23 cellular contexts compared by ENCODE assay signal in genomic region chr9:135544981-135545635, GRCh38. TPM values are rescaled to one million over a fixed set of nuclear protein-coding genes. Genes with fewer than 3 reads are reported as not detected.
"Had no signal": no experiment of that assay in that cellular context is flagged by ENCODE, and none has a peak within 500 bp of the region (broad histone marks: within the 10 kb centered on the region; RNA-seq: fewer than 3 reads in every experiment).

No MANE protein-coding gene starts in this region.

- DNase-seq: activated B cell treated with CpG ODN at 0.5 μM for 24 hours; activated CD4-positive, alpha-beta T cell treated with anti-CD3 and anti-CD28 coated beads for 48 hours; activated CD8-positive, alpha-beta memory T cell treated with anti-CD3 and anti-CD28 coated beads, Interleukin-2, amount 50 U/mL, for 4 hours; activated CD8-positive, alpha-beta T cell treated with anti-CD3 and anti-CD28 coated beads, Interleukin-2, amount 10 ng/mL, durations not matched to agents 7 days and 5 days; activated gamma-delta T cell; activated naive CD8-positive, alpha-beta T cell treated with anti-CD3 and anti-CD28 coated beads for 36 hours; activated T-cell treated with anti-CD3 and anti-CD28 coated beads, Interleukin-2, amount 50 U/mL, for 72 hours; amygdala; cerebellar nuclear complex; dermis blood vessel endothelial cell; foreskin melanocyte; heart left ventricle; left cardiac atrium; pancreas; stimulated activated CD4-positive, alpha-beta T cell treated with anti-CD3 and anti-CD28 coated beads, Interleukin-2, amount 100 ng/mL, for 48 hours; stimulated activated naive B cell treated with anti-CD40 and anti-IgM and Interleukin-4, amounts not matched to agents 10 μg/mL and 1 μg/mL and 100 μg/mL, for 72 hours; SW 1271; transverse colon had no signal

- H3K9me3 ChIP-seq: heart left ventricle, pancreas, transverse colon had no signal

- H3K27ac ChIP-seq: epithelial cell of prostate, heart left ventricle, pancreas, transverse colon had no signal

- ATAC-seq: activated CD8-positive, alpha-beta T cell treated with anti-CD3 and anti-CD28 coated beads, Interleukin-2, amount 10 ng/mL, durations not matched to agents 7 days and 5 days; activated T-cell treated with anti-CD3 and anti-CD28 coated beads, Interleukin-2, amount 50 U/mL, for 72 hours; heart left ventricle; left cardiac atrium; pancreas; stimulated activated naive B cell treated with anti-CD40 and anti-IgM and Interleukin-4, amounts not matched to agents 10 μg/mL and 1 μg/mL and 100 μg/mL, for 72 hours had no signal

- H3K36me3 ChIP-seq: heart left ventricle, pancreas, transverse colon had no signal

- H3K27me3 ChIP-seq: pancreas had no signal

- H3K4me3 ChIP-seq: heart left ventricle, lung, pancreas, transverse colon had no signal

- H3K4me1 ChIP-seq: heart left ventricle, pancreas, transverse colon had no signal

RNA-seq across cellular contexts. Expression of gene OBP2A, which starts 0.8 kb away (rescaled TPM):
- total RNA-seq: activated B cell treated with CpG ODN at 0.5 μM for 24 hours; activated CD8-positive, alpha-beta T cell treated with anti-CD3 and anti-CD28 coated beads, Interleukin-2, amount 10 ng/mL, durations not matched to agents 7 days and 5 days; activated naive CD8-positive, alpha-beta T cell treated with anti-CD3 and anti-CD28 coated beads for 36 hours; activated T-cell treated with anti-CD3 and anti-CD28 coated beads, Interleukin-2, amount 50 U/mL, for 72 hours; dermis blood vessel endothelial cell; fibroblast of lung; heart left ventricle; left cardiac atrium; lung; pancreas; subcutaneous adipose tissue; T-helper 2 cell treated with Interferon-gamma antibody and Interleukin-4, amounts not matched to agents 100 ng/mL and 5 ng/mL, for 36 hours; transverse colon had no signal
- polyA plus RNA-seq: fibroblast of lung, heart left ventricle, pancreas had no signal

RNA-seq across cellular contexts. Expression of gene PAEP, which starts 16.4 kb away (rescaled TPM):
- total RNA-seq: activated B cell treated with CpG ODN at 0.5 μM for 24 hours; activated CD8-positive, alpha-beta T cell treated with anti-CD3 and anti-CD28 coated beads, Interleukin-2, amount 10 ng/mL, durations not matched to agents 7 days and 5 days; activated naive CD8-positive, alpha-beta T cell treated with anti-CD3 and anti-CD28 coated beads for 36 hours; activated T-cell treated with anti-CD3 and anti-CD28 coated beads, Interleukin-2, amount 50 U/mL, for 72 hours; dermis blood vessel endothelial cell; fibroblast of lung; heart left ventricle; left cardiac atrium; pancreas; subcutaneous adipose tissue; T-helper 2 cell treated with Interferon-gamma antibody and Interleukin-4, amounts not matched to agents 100 ng/mL and 5 ng/mL, for 36 hours; transverse colon had no signal
- polyA plus RNA-seq: fibroblast of lung, heart left ventricle, pancreas had no signal

RNA-seq across cellular contexts. Expression of gene LCN1, which starts 23.9 kb away (rescaled TPM):
- total RNA-seq: activated B cell treated with CpG ODN at 0.5 μM for 24 hours; activated CD8-positive, alpha-beta T cell treated with anti-CD3 and anti-CD28 coated beads, Interleukin-2, amount 10 ng/mL, durations not matched to agents 7 days and 5 days; activated naive CD8-positive, alpha-beta T cell treated with anti-CD3 and anti-CD28 coated beads for 36 hours; activated T-cell treated with anti-CD3 and anti-CD28 coated beads, Interleukin-2, amount 50 U/mL, for 72 hours; dermis blood vessel endothelial cell; fibroblast of lung; lung; pancreas; subcutaneous adipose tissue; T-helper 2 cell treated with Interferon-gamma antibody and Interleukin-4, amounts not matched to agents 100 ng/mL and 5 ng/mL, for 36 hours; transverse colon had no signal
- polyA plus RNA-seq: fibroblast of lung, lung, pancreas had no signal
